In the genomic region with DNA sequence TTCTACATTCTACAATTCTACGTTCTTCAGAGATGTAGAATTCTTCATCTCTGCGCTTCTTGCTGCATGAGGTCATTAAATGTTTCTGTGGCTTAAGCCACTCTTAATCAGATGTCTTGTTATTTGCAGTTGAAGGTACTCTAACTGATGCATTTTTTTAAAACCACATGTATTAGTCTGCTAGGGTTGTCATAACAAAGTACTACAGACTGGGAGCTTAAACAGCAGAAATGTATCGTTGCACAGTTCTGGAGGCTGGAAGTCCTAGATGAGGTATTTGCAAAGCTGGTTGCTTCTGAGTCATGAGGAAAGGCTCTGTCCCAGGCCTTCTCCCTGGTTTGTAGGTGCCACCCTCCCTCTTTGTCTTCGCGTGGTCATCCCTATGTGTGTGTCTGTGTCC, we compare ENCODE assay signal across 18 cellular contexts.
DNase-seq lines count a peak whose midpoint lies in the region; ATAC-seq and TF ChIP-seq lines count a peak whose summit lies in the region.
"Had no signal": no experiment of that assay in that cellular context is flagged by ENCODE, and none has a peak within 500 bp of the region (broad histone marks: within the 10 kb centered on the region; RNA-seq: fewer than 3 reads in every experiment).

No MANE protein-coding gene starts in this region.

- peaks cover 13% of the 10 kb centered on the region for H3F3A ChIP-seq in PC-9 (ENCODE audit: insufficient read depth, low read depth)

- no peak overlapping the region for H3K27ac ChIP-seq in PC-9
- H3K27ac ChIP-seq in osteoblast (ENCODE audit: low read depth, low read length): peak overlapping the region; percentile 91
- H3K27ac ChIP-seq in right atrium auricular region: no peak overlapping the region
- H3K27ac ChIP-seq: pancreas had no signal

- DNase-seq in Daoy (ENCODE audit: low read depth) (peak; percentile 89), PC-9 (peak; percentile 40 to 89), epithelial cell of esophagus (ENCODE audit: low read depth) (peak; percentile 61), osteoblast (ENCODE audit: insufficient read length, low spot score, missing footprints) (peak; percentile 97), germinal center (ENCODE audit: low spot score) (no peak), right atrium auricular region (ENCODE audit: low spot score) (no peak), NCI-H2107 treated with DMSO at 0.1 percent for 48 hours (lab: John Stamatoyannopoulos, UW; ENCODE audit: unreplicated experiment) (no peak)
- DNase-seq: activated CD4-positive, alpha-beta T cell treated with anti-CD3 and anti-CD28 coated beads for 36 hours; activated gamma-delta T cell; CD4-positive, alpha-beta memory T cell; dermis blood vessel endothelial cell; NCI-H187; stimulated activated CD4-positive, alpha-beta T cell treated with anti-CD3 and anti-CD28 coated beads, Interleukin-2, amount 100 ng/mL, for 24 hours; stimulated activated naive CD4-positive, alpha-beta T cell had no signal

- H3K9me2 ChIP-seq in PC-9 (ENCODE audit: insufficient read depth): no peaks in the 10 kb centered on the region

- H2AFZ ChIP-seq in PC-9: no peak overlapping the region
- H2AFZ ChIP-seq in osteoblast (ENCODE audit: low read length): peak overlapping the region; percentile 23
- H2AFZ ChIP-seq: GM23338 had no signal

- no peak overlapping the region for H3K4me2 ChIP-seq in PC-9
- H3K4me2 ChIP-seq in osteoblast (ENCODE audit: insufficient read depth, low read length): peak overlapping the region; percentile 26
- H3K4me2 ChIP-seq: GM23338 had no signal

- H3K9me3 ChIP-seq in PC-9 (ENCODE audit: insufficient read depth, low read depth) (no peaks in the 10 kb centered on the region), osteoblast (ENCODE audit: low read depth, low read length) (no peaks in the 10 kb centered on the region), right atrium auricular region (no peaks in the 10 kb centered on the region)
- H3K9me3 ChIP-seq: pancreas had no signal

- H4K20me1 ChIP-seq in PC-9 (ENCODE audit: insufficient read depth) (no peaks in the 10 kb centered on the region), osteoblast (ENCODE audit: insufficient read depth, low read length) (no peaks in the 10 kb centered on the region)

- POLR2A ChIA-PET in PC-9 (lab: Charles Lee; ENCODE audit: unreplicated experiment): interaction anchor here (0.7 kb wide), 1 partner anchor 162 kb away, joined by 3 read pairs; no protein-coding TSS in a partner anchor

- H3K4me1 ChIP-seq in PC-9 (replicated peaks; ENCODE audit: insufficient read depth) (peaks cover 12% of the 10 kb centered on the region), osteoblast (ENCODE audit: insufficient read depth, low read length) (peaks cover 36% of the 10 kb centered on the region), right atrium auricular region (peaks cover 0 to 4% of the 10 kb centered on the region in 2 donors)
- H3K4me1 ChIP-seq: pancreas had no signal

- H3K36me3 ChIP-seq in PC-9 (ENCODE audit: low read depth) (no peaks in the 10 kb centered on the region), osteoblast (ENCODE audit: insufficient read depth, low read length) (no peaks in the 10 kb centered on the region), right atrium auricular region (no peaks in the 10 kb centered on the region)
- H3K36me3 ChIP-seq: pancreas had no signal

- H3K79me2 ChIP-seq in PC-9 (ENCODE audit: low read depth) (no peaks in the 10 kb centered on the region), osteoblast (ENCODE audit: insufficient read depth, low read length) (no peaks in the 10 kb centered on the region)

- CTCF ChIA-PET in PC-9 (lab: Charles Lee): interaction anchor here (0.6 kb wide), 1 partner anchor 376 kb away, joined by 3 read pairs; no protein-coding TSS in a partner anchor

- no peak for TF ChIP-seq CTCF in PC-9 (conservative IDR thresholded peaks at IDR 0.05)
- no peak for TF ChIP-seq CTCF in epithelial cell of esophagus (IDR thresholded peaks at IDR 0.05; ENCODE audit: insufficient read depth, low read depth, low read length, missing control alignments)
- TF ChIP-seq CTCF in osteoblast (IDR thresholded peaks at IDR 0.05; ENCODE audit: extremely low read depth, low read depth, low read length): no peak
- no peak for TF ChIP-seq CTCF in right atrium auricular region (IDR thresholded peaks at IDR 0.05)

- no peak overlapping the region for H3K4me3 ChIP-seq in PC-9
- H3K4me3 ChIP-seq in epithelial cell of esophagus (ENCODE audit: low read length): no peak overlapping the region
- no peak overlapping the region for H3K4me3 ChIP-seq in osteoblast (ENCODE audit: insufficient read depth, low read length)
- no peak overlapping the region for H3K4me3 ChIP-seq in right atrium auricular region
- H3K4me3 ChIP-seq: GM23338, lung, pancreas had no signal

- intact Hi-C loops in PC-9 (cut with micrococcal nuclease; ENCODE audit: unreplicated experiment): no loop called here

- ATAC-seq in GM19467 (IDR thresholded peaks at IDR 0.05; ENCODE audit: unreplicated experiment): no peak
- ATAC-seq: activated CD4-positive, alpha-beta T cell treated with anti-CD3 and anti-CD28 coated beads for 36 hours; GM23338 had no signal

- no TSS peak for BruUV-seq in PC-9 (replicated peaks; lab: Mats Ljungman, UMichigan)

- H3K27me3 ChIP-seq in PC-9 (ENCODE audit: insufficient read depth, low read depth) (no peaks in the 10 kb centered on the region), osteoblast (ENCODE audit: insufficient read depth, low read length) (no peaks in the 10 kb centered on the region), right atrium auricular region (no peaks in the 10 kb centered on the region)
- H3K27me3 ChIP-seq: pancreas had no signal

Comparison
In these comparisons a context has a peak if more than half of its experiments do, and no peak if none do; other contexts are left out.
1. DNase-seq: peak in Daoy (single experiment), PC-9 (2 of 2), epithelial cell of esophagus (single experiment) and osteoblast (single experiment); none in germinal center (single experiment), right atrium auricular region (single experiment) and NCI-H2107 treated with DMSO at 0.1 percent for 48 hours (single experiment).